ENCODE assay signal across 13 cellular contexts in genomic region chr1:208631516-208631915, GRCh38.
DNase-seq lines count a peak whose midpoint lies in the region; ATAC-seq and TF ChIP-seq lines count a peak whose summit lies in the region.
"Had no signal": no experiment of that assay in that cellular context is flagged by ENCODE, and none has a peak within 500 bp of the region (broad histone marks: within the 10 kb centered on the region; RNA-seq: fewer than 3 reads in every experiment).

No MANE protein-coding gene starts in this region.

- no peaks in the 10 kb centered on the region for H3K9me3 Mint-ChIP-seq in neural crest cell
- H3K9me3 Mint-ChIP-seq in effector memory CD8-positive, alpha-beta T cell: no peaks in the 10 kb centered on the region
- H3K9me3 Mint-ChIP-seq: CD4-positive, alpha-beta T cell; HFFc6 had no signal

- peaks cover 45% of the 10 kb centered on the region for H3K4me1 Mint-ChIP-seq in neural crest cell
- no peaks in the 10 kb centered on the region for H3K4me1 Mint-ChIP-seq in effector memory CD8-positive, alpha-beta T cell (ENCODE audit: low read depth in 2 of 2)
- H3K4me1 Mint-ChIP-seq: B cell had no signal

- ATAC-seq in GM19455 (IDR thresholded peaks at IDR 0.05; ENCODE audit: unreplicated experiment) (no peak), GM19467 (IDR thresholded peaks at IDR 0.05; ENCODE audit: unreplicated experiment) (no peak)
- no peak for ATAC-seq in effector memory CD8-positive, alpha-beta T cell (replicated peaks)

- H3K27me3 Mint-ChIP-seq in neural crest cell (ENCODE audit: low read depth): no peaks in the 10 kb centered on the region
- H3K27me3 Mint-ChIP-seq in effector memory CD8-positive, alpha-beta T cell: no peaks in the 10 kb centered on the region
- H3K27me3 Mint-ChIP-seq: B cell; CD4-positive, alpha-beta T cell had no signal

- no peaks in the 10 kb centered on the region for H3K36me3 Mint-ChIP-seq in neural crest cell (ENCODE audit: low read depth)
- no peaks in the 10 kb centered on the region for H3K36me3 Mint-ChIP-seq in effector memory CD8-positive, alpha-beta T cell (ENCODE audit: insufficient read depth)

- peak overlapping the region; percentile 89 for H3K27ac Mint-ChIP-seq in neural crest cell (ENCODE audit: unreplicated experiment)
- no peak overlapping the region for H3K27ac Mint-ChIP-seq in effector memory CD8-positive, alpha-beta T cell
- H3K27ac Mint-ChIP-seq: B cell; CD4-positive, alpha-beta T cell; HFFc6 had no signal

- H3K4me3 Mint-ChIP-seq in neural crest cell: no peak overlapping the region
- no peak overlapping the region for H3K4me3 Mint-ChIP-seq in effector memory CD8-positive, alpha-beta T cell
- H3K4me3 Mint-ChIP-seq: B cell; CD4-positive, alpha-beta T cell; HFFc6 had no signal

- no peak for TF ChIP-seq CTCF in epithelial cell of esophagus (IDR thresholded peaks at IDR 0.05; ENCODE audit: insufficient read depth, low read depth, low read length, missing control alignments)
- no peak for TF ChIP-seq CTCF in neural crest cell (conservative IDR thresholded peaks at IDR 0.05)

- peak; percentile 4 for DNase-seq in ELF-1 (ENCODE audit: low read depth, low spot score)
- peak; percentile 73 for DNase-seq in SK-MEL-5 (ENCODE audit: low read depth, low spot score)
- peak; percentile 7 for DNase-seq in epithelial cell of esophagus (ENCODE audit: low read depth)
- DNase-seq in neural crest cell (ENCODE audit: low read depth, low spot score): no peak
- no peak for DNase-seq in pons (ENCODE audit: low spot score)
- DNase-seq in effector memory CD8-positive, alpha-beta T cell: no peak
- DNase-seq: CD4-positive, alpha-beta T cell; DMS79; HCEC 1CT; HFFc6 had no signal

- in situ Hi-C loops in SK-MEL-5 (cut with HindIII; ENCODE audit: low pct_unique_long_range_greater_than_20kb, low sequenced_read_pairs): no loop called here

- no peak overlapping the region for H3K4me3 ChIP-seq in epithelial cell of esophagus (ENCODE audit: low read length)

Comparison
In these comparisons a context has a peak if more than half of its experiments do, and no peak if none do; other contexts are left out.
1. DNase-seq: peak in ELF-1 (single experiment), SK-MEL-5 (single experiment) and epithelial cell of esophagus (single experiment); none in neural crest cell (single experiment), pons (single experiment) and effector memory CD8-positive, alpha-beta T cell (0 of 3).